1 cellular context compared by ENCODE assay signal in genomic region chr9:125764198-125764597, GRCh38.
TF ChIP-seq lines count a peak whose summit lies in the region.

No MANE protein-coding gene starts in this region.

TF ChIP-seq in SK-N-SH, 30 proteins besides CTCF, POLR2A, EP300 and RAD21 (continued from another document):
- no peak for TF ChIP-seq USF2 (IDR thresholded peaks at IDR 0.05; ENCODE audit: borderline replicate concordance, low read depth, low read length)
